ENCODE assay signal across 24 cellular contexts in the genomic region with DNA sequence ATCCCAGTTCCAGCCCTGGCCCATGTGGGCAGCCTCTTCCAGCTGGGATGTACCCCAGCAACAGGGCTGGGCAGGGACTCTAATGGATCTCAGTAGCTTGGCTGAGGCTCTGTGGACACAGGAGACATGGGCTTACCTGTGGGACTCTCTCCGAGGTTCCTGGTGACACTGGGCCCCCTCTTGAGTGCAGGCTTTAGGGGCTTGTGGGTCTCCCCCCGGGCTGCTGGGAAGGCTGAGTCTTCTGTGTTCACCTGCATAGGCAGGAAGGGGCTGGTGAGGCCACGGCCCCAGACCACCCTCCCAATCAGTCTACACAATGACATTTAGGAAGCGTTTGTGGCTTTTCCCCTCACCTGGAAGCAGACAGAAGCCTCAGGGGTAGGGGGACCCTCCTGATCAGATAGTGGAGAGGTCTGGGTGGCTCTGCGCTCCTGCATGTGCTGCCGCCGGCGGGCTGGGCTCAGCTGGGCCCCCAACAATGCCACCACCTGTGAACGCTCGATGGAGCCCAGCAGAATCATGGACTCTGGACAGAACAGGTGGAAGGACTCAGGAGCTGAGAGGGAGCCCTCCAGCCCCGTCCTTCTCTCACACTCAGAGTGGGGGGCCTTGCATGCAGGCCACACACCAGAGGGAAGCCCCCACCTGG. TPM values are rescaled to one million over a fixed set of nuclear protein-coding genes. Genes with fewer than 3 reads are reported as not detected.
DNase-seq lines count a peak whose midpoint lies in the region; ATAC-seq and TF ChIP-seq lines count a peak whose summit lies in the region.
"Had no signal": no experiment of that assay in that cellular context is flagged by ENCODE, and none has a peak within 500 bp of the region (broad histone marks: within the 10 kb centered on the region; RNA-seq: fewer than 3 reads in every experiment).

No MANE protein-coding gene starts in this region.

- H3K36me3 Mint-ChIP-seq in stimulated activated effector memory CD8-positive, alpha-beta T cell treated with anti-CD3 and anti-CD28 coated beads, Interleukin-12 subunit alpha, Interleukin-12 subunit beta, amount 100 ng/mL, for 72 hours = no peaks in the 10 kb centered on the region

- CTCF ChIA-PET in IMR-90 (lab: Yijun Ruan, JAX) (no interaction called here), PC-9 (lab: Charles Lee) (interaction anchor here (2.1 kb wide), 1 partner anchor 193 kb away, joined by 4 read pairs; no protein-coding TSS in a partner anchor)

- H3K18ac ChIP-seq in IMR-90 (ENCODE audit: low read depth, low read length) = no peak overlapping the region

- H3K9me2 ChIP-seq in PC-9 (ENCODE audit: insufficient read depth) = no peaks in the 10 kb centered on the region

- no TSS peak for BruUV-seq in IMR-90 (replicated peaks; lab: Mats Ljungman, UMichigan)
- BruUV-seq in PC-9 (replicated peaks; lab: Mats Ljungman, UMichigan) = no TSS peak

- H3K9ac ChIP-seq in IMR-90 (ENCODE audit: low read depth, low read length) = no peak overlapping the region
- H3K9ac ChIP-seq in mucosa of rectum (ENCODE audit: low read depth in 1 of 2, low read length in 2 of 2) = peak overlapping the region; percentile 57 to 67

- H3K9me3 Mint-ChIP-seq in stimulated activated effector memory CD8-positive, alpha-beta T cell treated with anti-CD3 and anti-CD28 coated beads, Interleukin-12 subunit alpha, Interleukin-12 subunit beta, amount 100 ng/mL, for 72 hours = no peaks in the 10 kb centered on the region
- H3K9me3 Mint-ChIP-seq: CD8-positive, alpha-beta T cell; GM23338; H9 had no signal

- no peaks in the 10 kb centered on the region for H3K79me1 ChIP-seq in IMR-90 (ENCODE audit: low read depth in 1 of 2, low read length in 2 of 2)

- no peak overlapping the region for H2BK15ac ChIP-seq in IMR-90 (ENCODE audit: low read depth, low read length)

- ATAC-seq in IMR-90 (ENCODE audit: low read depth) = no peak
- no peak for ATAC-seq in body of pancreas
- ATAC-seq in stimulated activated effector memory CD8-positive, alpha-beta T cell treated with anti-CD3 and anti-CD28 coated beads, Interleukin-12 subunit alpha, Interleukin-12 subunit beta, amount 100 ng/mL, for 72 hours = no peak
- no peak for ATAC-seq in HG03457 (IDR thresholded peaks at IDR 0.05; ENCODE audit: unreplicated experiment)
- ATAC-seq in HG03565 (IDR thresholded peaks at IDR 0.05; ENCODE audit: unreplicated experiment) = no peak
- ATAC-seq: CD8-positive, alpha-beta T cell; GM23338 had no signal

- H3K9me3 ChIP-seq in IMR-90 (ENCODE audit: control insufficient read depth, insufficient read depth, low read length) = no peaks in the 10 kb centered on the region
- no peaks in the 10 kb centered on the region for H3K9me3 ChIP-seq in body of pancreas
- H3K9me3 ChIP-seq in mucosa of rectum (ENCODE audit: control insufficient read depth in 2 of 2, low read length in 2 of 2) = no peaks in the 10 kb centered on the region
- no peaks in the 10 kb centered on the region for H3K9me3 ChIP-seq in PC-9 (ENCODE audit: insufficient read depth, low read depth)
- H3K9me3 ChIP-seq: A549, MG63 had no signal

- no peak overlapping the region for H3K56ac ChIP-seq in IMR-90 (ENCODE audit: extremely low read depth, insufficient read depth, low read length)

- H3K4me1 Mint-ChIP-seq in stimulated activated effector memory CD8-positive, alpha-beta T cell treated with anti-CD3 and anti-CD28 coated beads, Interleukin-12 subunit alpha, Interleukin-12 subunit beta, amount 100 ng/mL, for 72 hours = peaks cover 7% of the 10 kb centered on the region

- no peak overlapping the region for H2AK5ac ChIP-seq in IMR-90 (ENCODE audit: low read depth, low read length)

- H3K27me3 ChIP-seq in IMR-90 (ENCODE audit: control insufficient read depth, insufficient read depth, low read length) (no peaks in the 10 kb centered on the region), body of pancreas (no peaks in the 10 kb centered on the region), mucosa of rectum (ENCODE audit: control insufficient read depth in 2 of 2, insufficient read depth in 2 of 2, low read length in 2 of 2) (no peaks in the 10 kb centered on the region), PC-9 (ENCODE audit: insufficient read depth, low read depth) (no peaks in the 10 kb centered on the region)
- H3K27me3 ChIP-seq: MG63 had no signal

- no peak for TF ChIP-seq POLR2A in IMR-90 (IDR thresholded peaks at IDR 0.05; ENCODE audit: low read depth, low read length)
- no peak for TF ChIP-seq POLR2A in body of pancreas (IDR thresholded peaks at IDR 0.05)

- dilution Hi-C loops in IMR-90 (cut with HindIII; ENCODE audit: low sequenced_read_pairs, unreplicated experiment) = loop anchor here (25.0 kb wide), 1 partner anchor 184 kb away; no protein-coding TSS in a partner anchor

- H3K4me2 ChIP-seq in IMR-90 (ENCODE audit: low read depth, low read length) (no peak overlapping the region), PC-9 (no peak overlapping the region)
- H3K4me2 ChIP-seq: A549, GM23338 had no signal

- no peaks in the 10 kb centered on the region for H3K79me2 ChIP-seq in PC-9 (ENCODE audit: low read depth)

- TF ChIP-seq CTCF in IMR-90 (conservative IDR thresholded peaks at IDR 0.05; ENCODE audit: low read depth, low read length) (no peak), body of pancreas (IDR thresholded peaks at IDR 0.05) (no peak), PC-9 (conservative IDR thresholded peaks at IDR 0.05) (no peak)

- no peak overlapping the region for H2BK5ac ChIP-seq in IMR-90 (ENCODE audit: low read depth, low read length, poor library complexity, severe bottlenecking)

- H4K91ac ChIP-seq in IMR-90 (ENCODE audit: insufficient read depth, low read depth, low read length) = no peak overlapping the region

- no peak for TF ChIP-seq RAD21 in IMR-90 (IDR thresholded peaks at IDR 0.05; ENCODE audit: low read length)

- no peak overlapping the region for H3K4ac ChIP-seq in IMR-90 (ENCODE audit: low read depth, low read length)

- H3K9me1 ChIP-seq in IMR-90 (ENCODE audit: insufficient read depth, low read length) = peaks cover 9% of the 10 kb centered on the region; the same call in 1 of the 2 replicates

- in situ Hi-C loops in IMR-90 (cut with MboI; ENCODE audit: low sequenced_read_pairs) = no loop called here

- no peak overlapping the region for H2BK120ac ChIP-seq in IMR-90 (ENCODE audit: low read depth, low read length)

- intact Hi-C loops in IMR-90 (cut with micrococcal nuclease) (no loop called here), body of pancreas (cut with DNase I) (no loop called here), PC-9 (cut with micrococcal nuclease; ENCODE audit: unreplicated experiment) (no loop called here)

- no peak overlapping the region for H3K14ac ChIP-seq in IMR-90 (replicated peaks; ENCODE audit: low read depth, low read length)

- H2AK9ac ChIP-seq in IMR-90 (replicated peaks; ENCODE audit: low read depth, low read length, poor library complexity) = no peak overlapping the region

- H3K27ac ChIP-seq in IMR-90 (ENCODE audit: insufficient read depth, low read length) (no peak overlapping the region), body of pancreas (peak overlapping the region; percentile 48 to 78 (median 68)), mucosa of rectum (ENCODE audit: low read depth in 2 of 2, low read length in 2 of 2) (peak overlapping the region; percentile 89 to 92), PC-9 (no peak overlapping the region)
- H3K27ac ChIP-seq: A549 had no signal

- H3K27ac Mint-ChIP-seq in stimulated activated effector memory CD8-positive, alpha-beta T cell treated with anti-CD3 and anti-CD28 coated beads, Interleukin-12 subunit alpha, Interleukin-12 subunit beta, amount 100 ng/mL, for 72 hours = peak overlapping the region; percentile 78
- H3K27ac Mint-ChIP-seq: CD8-positive, alpha-beta T cell; GM23338 had no signal

- no peak overlapping the region for H3K4me3 Mint-ChIP-seq in stimulated activated effector memory CD8-positive, alpha-beta T cell treated with anti-CD3 and anti-CD28 coated beads, Interleukin-12 subunit alpha, Interleukin-12 subunit beta, amount 100 ng/mL, for 72 hours
- H3K4me3 Mint-ChIP-seq: CD8-positive, alpha-beta T cell; GM23338; H9 had no signal

- POLR2A ChIA-PET in IMR-90 (lab: Charles Lee; ENCODE audit: unreplicated experiment) = no interaction called here
- POLR2A ChIA-PET in PC-9 (lab: Charles Lee; ENCODE audit: unreplicated experiment) = no interaction called here

- H4K5ac ChIP-seq in IMR-90 (ENCODE audit: low read depth, low read length) = no peak overlapping the region

- H4K20me1 ChIP-seq in IMR-90 (ENCODE audit: insufficient read depth, low read length) (no peaks in the 10 kb centered on the region; the same call in 1 of the 2 replicates), PC-9 (ENCODE audit: insufficient read depth) (no peaks in the 10 kb centered on the region)

- DNase-seq in IMR-90 (no peak), body of pancreas (no peak), PC-9 (no peak)
- DNase-seq in stimulated activated effector memory CD8-positive, alpha-beta T cell treated with anti-CD3 and anti-CD28 coated beads, Interleukin-12 subunit alpha, Interleukin-12 subunit beta, amount 100 ng/mL, for 72 hours (ENCODE audit: low spot score in 2 of 2) = no peak
- DNase-seq: C1 segment of cervical spinal cord; CD8-positive, alpha-beta T cell; DMS 273 treated with DMSO at 0.1 percent for 48 hours; DMS79; EL; GDM1; H9; KG1; MG63; NCI-H1105 treated with DMSO at 0.1 percent for 48 hours; NCI-H146; NCI-H2029; NCI-H446 treated with DMSO at 0.1 percent for 48 hours; NCI-H526 treated with DMSO at 0.1 percent for 48 hours had no signal

- no peak overlapping the region for H4K8ac ChIP-seq in IMR-90 (ENCODE audit: low read depth in 2 of 2, low read length in 2 of 2)

- H3K4me3 ChIP-seq in IMR-90 (ENCODE audit: insufficient read depth, low read depth, low read length) (no peak overlapping the region), body of pancreas (no peak overlapping the region), mucosa of rectum (ENCODE audit: low read length in 2 of 2) (no peak overlapping the region), PC-9 (no peak overlapping the region)
- H3K4me3 ChIP-seq: A549, GM12878, GM23338, MG63 had no signal

- WGBS in IMR-90 (ENCODE audit: extremely low coverage in 2 of 2, insufficient read length in 1 of 2), 2 experiments = no CpG with 5 or more reads among the region's 11 CpGs
- 84% methylated on average over 11 of the region's 11 CpGs; no CpG with 5 or more reads in 1 of the 2 donors for WGBS in body of pancreas, 2 donors

- no peak overlapping the region for H3K23ac ChIP-seq in IMR-90 (ENCODE audit: low read depth, low read length)

- H3K4me1 ChIP-seq in IMR-90 (ENCODE audit: control insufficient read depth, insufficient read depth, low read length) (no peaks in the 10 kb centered on the region), body of pancreas (peaks cover 39% of the 10 kb centered on the region), mucosa of rectum (ENCODE audit: control insufficient read depth in 2 of 2, insufficient read depth in 2 of 2, low read length in 2 of 2) (peaks cover 26 to 31% of the 10 kb centered on the region in 2 donors), PC-9 (replicated peaks; ENCODE audit: insufficient read depth) (no peaks in the 10 kb centered on the region)
- H3K4me1 ChIP-seq: A549 had no signal

- H2AFZ ChIP-seq in IMR-90 (replicated peaks; ENCODE audit: low read length, poor library complexity) (peak overlapping the region; percentile 41), PC-9 (no peak overlapping the region)
- H2AFZ ChIP-seq: GM23338 had no signal

- H2BK20ac ChIP-seq in IMR-90 (ENCODE audit: low read depth, low read length) = no peak overlapping the region

- H3F3A ChIP-seq in PC-9 (ENCODE audit: insufficient read depth, low read depth) = 0 out of 2 replicates have a peak, but pooled peaks cover 5% of the 10 kb centered on the region

- peaks cover 22% of the 10 kb centered on the region for H3K36me3 ChIP-seq in IMR-90 (ENCODE audit: control insufficient read depth, insufficient read depth, low read length)
- H3K36me3 ChIP-seq in body of pancreas (replicated peaks in 1 of 2; ENCODE audit: insufficient read depth in 1 of 2, low read depth in 2 of 2) = no peaks in the 10 kb centered on the region
- peaks cover 26 to 32% of the 10 kb centered on the region in 2 donors for H3K36me3 ChIP-seq in mucosa of rectum (ENCODE audit: control insufficient read depth in 2 of 2, insufficient read depth in 2 of 2, low read length in 2 of 2)
- H3K36me3 ChIP-seq in PC-9 (ENCODE audit: low read depth) = no peaks in the 10 kb centered on the region

RNA-seq across cellular contexts. Expression of a gene that starts 8.4 kb away (rescaled TPM):
- total RNA-seq in IMR-90 (2012; rRNA removed) (1.9 and 2.9 TPM in 2 replicates), body of pancreas (10 to 100 TPM in 1 of 2 donors, 1 to 10 TPM in 1; 7.5 to 12.2 TPM), PC-9 (2021) (27.1 and 33.0 TPM in 2 replicates)
- polyA plus RNA-seq in IMR-90 (2012; rRNA removed) = 5.7 and 5.8 TPM in 2 replicates
- 2.4 and 3.5 TPM in 2 replicates for polyA plus RNA-seq in IMR-90 (2012; cell fraction: cytosol; rRNA removed)
- 20.0 and 46.7 TPM in 2 replicates for polyA plus RNA-seq in IMR-90 (2012; cell fraction: nucleus; rRNA removed; ENCODE audit: low replicate concordance)

RNA-seq across cellular contexts. Expression of a gene that starts 8.5 kb away (rescaled TPM):
- total RNA-seq in IMR-90 (2012; rRNA removed) (47.7 and 132 TPM in 2 replicates), body of pancreas (100 to 1,000 TPM in 1 of 2 donors, 10 to 100 TPM in 1; 32.4 to 137 TPM), PC-9 (2021) (153 and 167 TPM in 2 replicates)
- polyA plus RNA-seq in IMR-90 (2012; rRNA removed) = 103 and 130 TPM in 2 replicates
- 60.8 and 128 TPM in 2 replicates for polyA plus RNA-seq in IMR-90 (2012; cell fraction: cytosol; rRNA removed)
- 131 and 372 TPM in 2 replicates for polyA plus RNA-seq in IMR-90 (2012; cell fraction: nucleus; rRNA removed; ENCODE audit: low replicate concordance)

RNA-seq across cellular contexts. Expression of a gene that starts 15.6 kb away (rescaled TPM):
- total RNA-seq in IMR-90 (2012; rRNA removed) = 9.7 and 10.8 TPM in 2 replicates
- 16.5 and 19.5 TPM in 2 replicates for polyA plus RNA-seq in IMR-90 (2012; rRNA removed)
- polyA plus RNA-seq in IMR-90 (2012; cell fraction: cytosol; rRNA removed) = 28.8 and 38.6 TPM in 2 replicates
- 32.2 and 40.8 TPM in 2 replicates for polyA plus RNA-seq in IMR-90 (2012; cell fraction: nucleus; rRNA removed; ENCODE audit: low replicate concordance)
- 10 to 100 TPM; 11.5 to 13.5 TPM for total RNA-seq in body of pancreas
- 25.5 and 28.2 TPM in 2 replicates for total RNA-seq in PC-9 (2021)

RNA-seq across cellular contexts. Expression of a gene that starts 25.0 kb away (rescaled TPM):
- total RNA-seq in IMR-90 (2012; rRNA removed) = not detected in 2 replicates
- not detected in 2 replicates for polyA plus RNA-seq in IMR-90 (2012; rRNA removed)
- not detected in 2 replicates for polyA plus RNA-seq in IMR-90 (2012; cell fraction: cytosol; rRNA removed)
- polyA plus RNA-seq in IMR-90 (2012; cell fraction: nucleus; rRNA removed; ENCODE audit: low replicate concordance) = 0.08 TPM in 1 of 2 replicates, not detected in the other
- not detected for total RNA-seq in body of pancreas
- not detected in 2 replicates for total RNA-seq in PC-9 (2021)
- total RNA-seq: CD8-positive, alpha-beta T cell; GM12878 had no signal
- polyA plus RNA-seq: GM12878 had no signal

RNA-seq across cellular contexts. Expression of a gene that starts 26.8 kb away (rescaled TPM):
- total RNA-seq in IMR-90 (2012; rRNA removed) = under 0.01 TPM in 1 of 2 replicates, not detected in the other
- 0.09 TPM in 2 replicates for polyA plus RNA-seq in IMR-90 (2012; rRNA removed)
- 0.03 and 0.10 TPM in 2 replicates for polyA plus RNA-seq in IMR-90 (2012; cell fraction: cytosol; rRNA removed)
- polyA plus RNA-seq in IMR-90 (2012; cell fraction: nucleus; rRNA removed; ENCODE audit: low replicate concordance) = 0.29 and 0.88 TPM in 2 replicates
- total RNA-seq in body of pancreas = 10 to 100 TPM; 47.2 to 50.4 TPM
- not detected in 2 replicates for total RNA-seq in PC-9 (2021)
- total RNA-seq: CD8-positive, alpha-beta T cell; GM12878 had no signal
- polyA plus RNA-seq: GM12878 had no signal

Comparison
In these comparisons a context has a peak if more than half of its experiments do, and no peak if none do; other contexts are left out.
1. H3K27ac ChIP-seq: peak in body of pancreas (4 of 4) and mucosa of rectum (2 of 2); none in IMR-90 (single experiment) and PC-9 (single experiment).